Comparison of ENCODE assay signal across 3 cellular contexts in the genomic region with DNA sequence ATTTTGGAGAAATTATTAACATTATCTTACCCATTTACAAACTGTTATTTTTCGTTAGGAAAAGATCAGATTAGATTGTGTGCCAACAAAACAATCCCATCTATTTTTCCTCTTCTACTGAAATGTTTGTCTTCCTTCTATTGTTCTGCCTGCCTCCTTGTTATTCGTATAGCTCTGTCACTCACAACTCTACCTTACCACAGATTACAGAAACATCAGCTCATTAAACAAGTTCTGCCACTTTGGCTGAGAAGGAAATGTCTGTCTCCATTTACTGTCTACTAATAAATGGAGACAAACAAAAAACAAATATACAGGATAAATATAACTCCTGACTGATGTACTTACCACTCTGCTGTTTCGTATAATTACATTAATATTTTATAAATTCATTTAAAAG.
TF ChIP-seq lines count a peak whose summit lies in the region.

No MANE protein-coding gene starts in this region.

TF ChIP-seq in endothelial cell of umbilical vein, 7 proteins besides CTCF, POLR2A, EP300 and RAD21:
- no peak for TF ChIP-seq POLR2AphosphoS5 (IDR thresholded peaks at IDR 0.05; ENCODE audit: insufficient read depth, low read depth, low read length)
- TF ChIP-seq MYC (IDR thresholded peaks at IDR 0.05; ENCODE audit: low read depth, low read length) = no peak
- TF ChIP-seq, protein P1, sequence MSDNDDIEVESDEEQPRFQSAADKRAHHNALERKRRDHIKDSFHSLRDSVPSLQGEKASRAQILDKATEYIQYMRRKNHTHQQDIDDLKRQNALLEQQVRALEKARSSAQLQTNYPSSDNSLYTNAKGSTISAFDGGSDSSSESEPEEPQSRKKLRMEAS (IDR thresholded peaks at IDR 0.05; ENCODE audit: insufficient read depth, insufficient read length) = no peak
- no peak for TF ChIP-seq GATA2 (IDR thresholded peaks at IDR 0.05; ENCODE audit: insufficient read depth, insufficient read length, low read depth, low read length)
- no peak for TF ChIP-seq FOS (IDR thresholded peaks at IDR 0.05; ENCODE audit: borderline replicate concordance, insufficient read depth, low read length)
TF ChIP-seq in endothelial cell of umbilical vein: peak in this region for 0.

TF ChIP-seq in neural cell, 6 proteins besides CTCF, POLR2A, EP300 and RAD21:
- no peak for TF ChIP-seq MXI1 (conservative IDR thresholded peaks at IDR 0.05; ENCODE audit: poor library complexity, severe bottlenecking)
- TF ChIP-seq EZH2 (IDR thresholded peaks at IDR 0.05; ENCODE audit: borderline replicate concordance, insufficient read depth, low read length, poor library complexity, severe bottlenecking) = no peak
- TF ChIP-seq REST (IDR thresholded peaks at IDR 0.05; ENCODE audit: borderline replicate concordance) = no peak
- no peak for TF ChIP-seq TAF1 (IDR thresholded peaks at IDR 0.05; ENCODE audit: low read depth)
- TF ChIP-seq POLR2AphosphoS5 (IDR thresholded peaks at IDR 0.05) = no peak
- no peak for TF ChIP-seq SMC3 (conservative IDR thresholded peaks at IDR 0.05; ENCODE audit: poor library complexity)

TF ChIP-seq in SK-N-SH, 30 proteins besides CTCF, POLR2A, EP300 and RAD21:
- TF ChIP-seq, protein P2, sequence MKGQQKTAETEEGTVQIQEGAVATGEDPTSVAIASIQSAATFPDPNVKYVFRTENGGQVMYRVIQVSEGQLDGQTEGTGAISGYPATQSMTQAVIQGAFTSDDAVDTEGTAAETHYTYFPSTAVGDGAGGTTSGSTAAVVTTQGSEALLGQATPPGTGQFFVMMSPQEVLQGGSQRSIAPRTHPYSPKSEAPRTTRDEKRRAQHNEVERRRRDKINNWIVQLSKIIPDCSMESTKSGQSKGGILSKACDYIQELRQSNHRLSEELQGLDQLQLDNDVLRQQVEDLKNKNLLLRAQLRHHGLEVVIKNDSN (IDR thresholded peaks at IDR 0.05; ENCODE audit: borderline replicate concordance, low read depth) = no peak
- TF ChIP-seq GABPA (IDR thresholded peaks at IDR 0.05; ENCODE audit: low read depth) (no peak), GATA2 (CRISPR knock-in tag; IDR thresholded peaks at IDR 0.05) (no peak), USF2 (IDR thresholded peaks at IDR 0.05; ENCODE audit: borderline replicate concordance, low read depth, low read length) (no peak), POLR2AphosphoS5 (IDR thresholded peaks at IDR 0.05; ENCODE audit: low read depth, low read length) (no peak), REST (IDR thresholded peaks at IDR 0.05; ENCODE audit: low read depth, low read length) (no peak), SIN3A (IDR thresholded peaks at IDR 0.05; ENCODE audit: borderline replicate concordance, low read depth, low read length) (no peak), JUND (IDR thresholded peaks at IDR 0.05) (no peak), RCOR1 (IDR thresholded peaks at IDR 0.05; ENCODE audit: low read length) (no peak), TEAD4 (IDR thresholded peaks at IDR 0.05; ENCODE audit: borderline replicate concordance, insufficient read depth) (no peak), FOXM1 (IDR thresholded peaks at IDR 0.05; ENCODE audit: low read depth) (no peak), NFIC (IDR thresholded peaks at IDR 0.05; ENCODE audit: borderline replicate concordance) (no peak), TAF1 (IDR thresholded peaks at IDR 0.05; ENCODE audit: borderline replicate concordance, low read depth, low read length) (no peak), FOSL2 (IDR thresholded peaks at IDR 0.05; ENCODE audit: borderline replicate concordance, low read depth) (no peak), ELF1 (IDR thresholded peaks at IDR 0.05) (no peak), RFX5 (IDR thresholded peaks at IDR 0.05; ENCODE audit: low read length) (no peak), MEF2A (IDR thresholded peaks at IDR 0.05; ENCODE audit: borderline replicate concordance, low read depth) (no peak), SMC3 (IDR thresholded peaks at IDR 0.05; ENCODE audit: low read depth, low read length) (no peak)
- TF ChIP-seq, protein P3, sequence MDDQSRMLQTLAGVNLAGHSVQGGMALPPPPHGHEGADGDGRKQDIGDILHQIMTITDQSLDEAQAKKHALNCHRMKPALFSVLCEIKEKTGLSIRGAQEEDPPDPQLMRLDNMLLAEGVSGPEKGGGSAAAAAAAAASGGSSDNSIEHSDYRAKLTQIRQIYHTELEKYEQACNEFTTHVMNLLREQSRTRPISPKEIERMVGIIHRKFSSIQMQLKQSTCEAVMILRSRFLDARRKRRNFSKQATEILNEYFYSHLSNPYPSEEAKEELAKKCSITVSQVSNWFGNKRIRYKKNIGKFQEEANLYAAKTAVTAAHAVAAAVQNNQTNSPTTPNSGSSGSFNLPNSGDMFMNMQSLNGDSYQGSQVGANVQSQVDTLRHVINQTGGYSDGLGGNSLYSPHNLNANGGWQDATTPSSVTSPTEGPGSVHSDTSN (IDR thresholded peaks at IDR 0.05) = no peak
- TF ChIP-seq, protein P4, sequence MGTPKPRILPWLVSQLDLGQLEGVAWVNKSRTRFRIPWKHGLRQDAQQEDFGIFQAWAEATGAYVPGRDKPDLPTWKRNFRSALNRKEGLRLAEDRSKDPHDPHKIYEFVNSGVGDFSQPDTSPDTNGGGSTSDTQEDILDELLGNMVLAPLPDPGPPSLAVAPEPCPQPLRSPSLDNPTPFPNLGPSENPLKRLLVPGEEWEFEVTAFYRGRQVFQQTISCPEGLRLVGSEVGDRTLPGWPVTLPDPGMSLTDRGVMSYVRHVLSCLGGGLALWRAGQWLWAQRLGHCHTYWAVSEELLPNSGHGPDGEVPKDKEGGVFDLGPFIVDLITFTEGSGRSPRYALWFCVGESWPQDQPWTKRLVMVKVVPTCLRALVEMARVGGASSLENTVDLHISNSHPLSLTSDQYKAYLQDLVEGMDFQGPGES (IDR thresholded peaks at IDR 0.05; ENCODE audit: low read depth, low read length) = no peak
